In the genomic region with DNA sequence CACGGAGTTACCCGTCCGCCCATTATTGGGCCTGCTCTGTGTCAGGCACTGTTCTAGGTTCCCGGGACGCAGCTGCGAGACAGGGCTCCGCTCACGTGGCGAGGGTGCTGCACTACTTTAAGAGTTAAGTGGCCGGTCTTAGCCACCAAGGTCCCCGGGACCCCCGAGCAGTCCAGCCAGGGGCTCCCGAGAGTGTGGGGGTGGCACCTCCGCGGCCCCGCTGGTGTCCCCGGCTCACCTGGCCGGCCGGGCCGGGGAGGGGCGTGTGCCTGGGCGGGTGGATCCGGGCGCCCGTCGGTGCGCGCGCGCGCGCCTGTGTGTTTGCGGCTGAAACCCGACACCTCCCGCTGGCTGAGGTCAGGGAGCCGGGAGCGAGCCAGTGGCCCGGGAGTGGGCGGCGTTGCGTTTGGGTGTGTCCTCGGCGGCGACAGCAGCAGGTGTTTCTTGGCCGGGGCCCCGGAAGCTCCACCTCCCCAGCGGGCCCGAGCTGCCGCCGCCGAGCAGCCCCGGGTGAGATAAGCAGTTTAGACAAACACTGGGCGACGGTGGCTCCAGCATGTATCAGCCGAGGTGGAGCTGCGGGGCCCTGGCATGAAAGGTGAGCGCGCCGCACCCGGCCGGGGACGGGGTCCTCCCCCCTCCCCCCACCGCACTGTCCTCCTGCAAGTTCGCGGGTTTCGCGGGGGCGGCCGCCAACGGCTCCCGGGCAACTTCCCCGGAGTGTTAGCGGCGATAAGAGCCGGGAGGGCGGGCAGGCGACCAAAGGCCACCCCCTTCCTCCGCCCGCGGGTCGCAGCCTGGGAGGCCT, we compare ENCODE assay signal across 8 cellular contexts. TPM values are rescaled to one million over a fixed set of nuclear protein-coding genes. Genes with fewer than 3 reads are reported as not detected.
DNase-seq lines count a peak whose midpoint lies in the region; ATAC-seq and TF ChIP-seq lines count a peak whose summit lies in the region.

TSS of gene GSE1 (plus strand) at position 522 of the 808 bp plus-strand sequence. CDS start at position 592, 70 bp downstream.

- peak within 1 kb of the TSS; percentile 98 to 99 for H3K27ac ChIP-seq in breast epithelium
- peak within 1 kb of the TSS in 7 of 8 donors; percentile 65 to 84 (median 78) for H3K27ac ChIP-seq in spleen

- DNase-seq in activated T-cell treated with anti-CD3 and anti-CD28 coated beads for 1 hour (ENCODE audit: low read depth) = peak; percentile 44
- no peak for DNase-seq in activated T-cell treated with anti-CD3 and anti-CD28 coated beads for 4 hours
- peak; percentile 82 for DNase-seq in NCI-H2029 (lab: John Stamatoyannopoulos, UW)
- DNase-seq in T-helper 9 cell = peak; percentile 44
- DNase-seq in breast epithelium (ENCODE audit: low spot score in 2 of 2) = peak; percentile 97 to 99
- peak; percentile 86 for DNase-seq in iPS-NIHi11 (ENCODE audit: low spot score)
- DNase-seq in spleen = peak; percentile 93

- H3K9me3 ChIP-seq in breast epithelium (no peaks in the 10 kb centered on the region), spleen (no peaks in the 10 kb centered on the region)

- TF ChIP-seq POLR2A in breast epithelium (IDR thresholded peaks at IDR 0.05) = peak; percentile 19
- TF ChIP-seq POLR2A in spleen (IDR thresholded peaks at IDR 0.05) = no peak

- peak within 1 kb of the TSS; percentile 56 to 79 (median 70) for H3K4me3 ChIP-seq in breast epithelium
- H3K4me3 ChIP-seq in spleen = peak within 1 kb of the TSS; percentile 52 to 88 (median 58)

- H3K4me1 ChIP-seq in breast epithelium = peaks cover 27 to 30% of the 10 kb centered on the region in 2 donors
- peaks cover 60 to 100% (median 91%) of the 10 kb centered on the region in 6 donors for H3K4me1 ChIP-seq in spleen

- 0 to 2% (median 0%) methylated on average over 15 to 81 of the region's 81 CpGs for WGBS in spleen, 5 donors

- peak; percentile 11 to 38 (median 16) for TF ChIP-seq CTCF in breast epithelium (IDR thresholded peaks at IDR 0.05)
- TF ChIP-seq CTCF in spleen (IDR thresholded peaks at IDR 0.05 in 8 of 11, conservative IDR thresholded peaks at IDR 0.05 in 3 of 11) = no peak

- H3K27me3 ChIP-seq in breast epithelium (no peaks in the 10 kb centered on the region), spleen (replicated peaks in 1 of 7) (peaks cover 0 to 28% (median 0%) of the 10 kb centered on the region in 7 donors)

- intact Hi-C loops in breast epithelium (cut with DNase I; ENCODE audit: low total_unique reads) (loop anchor here (10.0 kb wide), 1 partner anchor 58 kb away; no protein-coding TSS in a partner anchor), spleen (cut with DNase I; ENCODE audit: low total_unique reads) (loop anchor here (5.0 kb wide), 1 partner anchor 191 kb away; no protein-coding TSS in a partner anchor)

- no peaks in the 10 kb centered on the region for H3K36me3 ChIP-seq in breast epithelium
- H3K36me3 ChIP-seq in spleen = peaks cover 0 to 4% (median 0%) of the 10 kb centered on the region in 6 donors

- peak; percentile 40 for ATAC-seq in HG02943 (IDR thresholded peaks at IDR 0.05; ENCODE audit: low read depth, unreplicated experiment)

RNA-seq across cellular contexts. Expression of gene GSE1, which starts in this region (rescaled TPM):
- 100 to 1,000 TPM in 1 of 3 donors, 10 to 100 TPM in 2; 52.3 to 105 (median 60.7) TPM for total RNA-seq in breast epithelium
- total RNA-seq in spleen = 100 to 1,000 TPM in 1 of 7 donors, 10 to 100 TPM in 6; 79.8 to 121 (median 91.4) TPM
- polyA plus RNA-seq in spleen = 10 to 100 TPM in 1 of 3 donors, 1 to 10 TPM in 2; 7.4 to 23.2 (median 9.2) TPM

Comparison
In these comparisons a context has a peak if more than half of its experiments do, and no peak if none do; other contexts are left out.
1. CTCF ChIP-seq: peak in breast epithelium (3 of 3); none in spleen (0 of 11).